In the genomic region with DNA sequence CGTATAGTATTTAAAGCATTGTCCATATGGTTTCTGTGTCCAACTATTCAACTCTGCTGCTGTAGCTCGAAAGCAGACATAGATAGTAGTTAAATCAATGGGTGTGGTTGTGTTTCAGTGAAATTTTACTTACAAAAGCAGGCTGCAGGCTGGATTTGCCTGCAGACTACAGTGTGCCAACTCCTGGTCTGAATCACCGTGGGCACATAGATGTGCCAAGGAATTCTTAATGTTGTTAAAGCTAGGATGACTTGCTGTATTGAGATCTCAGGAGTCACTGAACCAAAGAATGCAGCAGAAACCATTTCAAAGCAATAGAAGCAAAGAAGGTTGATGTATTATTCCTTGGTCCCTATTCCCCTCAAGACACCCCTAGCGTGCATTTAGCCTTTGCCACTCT, we compare ENCODE assay signal across 23 cellular contexts.
"Had no signal": no experiment of that assay in that cellular context is flagged by ENCODE, and none has a peak within 500 bp of the region (broad histone marks: within the 10 kb centered on the region; RNA-seq: fewer than 3 reads in every experiment).

No MANE protein-coding gene starts in this region.

- ATAC-seq: activated CD8-positive, alpha-beta T cell treated with anti-CD3 and anti-CD28 coated beads, Interleukin-2, amount 10 ng/mL, durations not matched to agents 7 days and 5 days; left lobe of liver had no signal

- H3K4me1 ChIP-seq: esophagus squamous epithelium, right atrium auricular region, tibial nerve had no signal

- H3K4me1 Mint-ChIP-seq: activated B cell treated with CpG ODN at 0.5 μM for 24 hours; activated CD4-positive, alpha-beta T cell treated with anti-CD3 and anti-CD28 coated beads, Interleukin-2, amount 10 ng/mL, durations not matched to agents 24 days and 14 days; activated naive CD8-positive, alpha-beta T cell treated with anti-CD3 and anti-CD28 coated beads, Interleukin-2, amount 10 ng/mL, durations not matched to agents 7 days and 5 days had no signal

- H3K27me3 ChIP-seq: esophagus squamous epithelium, right atrium auricular region, tibial nerve had no signal

- H3K36me3 Mint-ChIP-seq: activated naive CD8-positive, alpha-beta T cell treated with anti-CD3 and anti-CD28 coated beads, Interleukin-2, amount 10 ng/mL, durations not matched to agents 7 days and 5 days had no signal

- H3K27me3 Mint-ChIP-seq: activated B cell treated with CpG ODN at 0.5 μM for 24 hours; activated CD4-positive, alpha-beta T cell treated with anti-CD3 and anti-CD28 coated beads, Interleukin-2, amount 10 ng/mL, durations not matched to agents 24 days and 14 days; activated naive CD8-positive, alpha-beta T cell treated with anti-CD3 and anti-CD28 coated beads, Interleukin-2, amount 10 ng/mL, durations not matched to agents 7 days and 5 days; activated T-cell treated with anti-CD3 and anti-CD28 coated beads, Interleukin-2, amount 50 U/mL, for 24 hours; progenitor cell of endocrine pancreas had no signal

- H3K36me3 ChIP-seq: esophagus squamous epithelium, right atrium auricular region, tibial nerve had no signal

- H3K4me3 Mint-ChIP-seq: activated B cell treated with CpG ODN at 0.5 μM for 24 hours; activated CD4-positive, alpha-beta T cell treated with anti-CD3 and anti-CD28 coated beads, Interleukin-2, amount 10 ng/mL, durations not matched to agents 24 days and 14 days; activated CD8-positive, alpha-beta T cell treated with anti-CD3 and anti-CD28 coated beads, Interleukin-2, amount 10 ng/mL, durations not matched to agents 7 days and 5 days; activated naive CD8-positive, alpha-beta T cell treated with anti-CD3 and anti-CD28 coated beads, Interleukin-2, amount 10 ng/mL, durations not matched to agents 7 days and 5 days; activated T-cell treated with anti-CD3 and anti-CD28 coated beads, Interleukin-2, amount 50 U/mL, for 24 hours had no signal

- H3K27ac Mint-ChIP-seq: activated B cell treated with CpG ODN at 0.5 μM for 24 hours; activated CD4-positive, alpha-beta T cell treated with anti-CD3 and anti-CD28 coated beads, Interleukin-2, amount 10 ng/mL, durations not matched to agents 24 days and 14 days; activated CD8-positive, alpha-beta T cell treated with anti-CD3 and anti-CD28 coated beads, Interleukin-2, amount 10 ng/mL, durations not matched to agents 7 days and 5 days; activated naive CD8-positive, alpha-beta T cell treated with anti-CD3 and anti-CD28 coated beads, Interleukin-2, amount 10 ng/mL, durations not matched to agents 7 days and 5 days; activated T-cell treated with anti-CD3 and anti-CD28 coated beads, Interleukin-2, amount 50 U/mL, for 24 hours; activated T-helper 2 cell treated with anti-CD3 and anti-CD28 coated beads, Interferon-gamma antibody, Interleukin-2, Interleukin-4, amounts not matched to agents 10 μg/mL and 5 μg/mL and 100 μg/mL, durations not matched to agents 14 hours and 24 hours and 36 hours; progenitor cell of endocrine pancreas had no signal

- H3K27ac ChIP-seq: esophagus squamous epithelium, right atrium auricular region, tibial nerve had no signal

- DNase-seq: activated B cell treated with CpG ODN at 0.5 μM for 24 hours; activated CD4-positive, alpha-beta T cell treated with anti-CD3 and anti-CD28 coated beads, Interleukin-2, amount 10 ng/mL, durations not matched to agents 24 days and 14 days; activated CD8-positive, alpha-beta T cell treated with anti-CD3 and anti-CD28 coated beads, Interleukin-2, amount 10 ng/mL, durations not matched to agents 7 days and 5 days; activated naive CD4-positive, alpha-beta T cell treated with Interleukin-2 at 50 U/mL for 16 hours; activated naive CD8-positive, alpha-beta T cell treated with anti-CD3 and anti-CD28 coated beads, Interleukin-2, amount 10 ng/mL, durations not matched to agents 7 days and 5 days; activated T-cell treated with anti-CD3 and anti-CD28 coated beads, Interleukin-2, amount 50 U/mL, for 24 hours; amygdala; cerebellar nuclear complex; effector CD4-positive, alpha-beta T cell; esophagus squamous epithelium; foreskin melanocyte; glutamatergic neuron; hypothalamus; islet precursor cell; stimulated activated CD4-positive, alpha-beta T cell treated with anti-CD3 and anti-CD28 coated beads, Interleukin-2, amount 100 ng/mL, for 24 hours; stimulated activated naive CD4-positive, alpha-beta T cell treated with Interleukin-2 at 50 U/mL for 16 hours; substantia nigra had no signal

- H3K9me3 Mint-ChIP-seq: activated B cell treated with CpG ODN at 0.5 μM for 24 hours; activated CD4-positive, alpha-beta T cell treated with anti-CD3 and anti-CD28 coated beads, Interleukin-2, amount 10 ng/mL, durations not matched to agents 24 days and 14 days; activated T-cell treated with anti-CD3 and anti-CD28 coated beads, Interleukin-2, amount 50 U/mL, for 24 hours; activated T-helper 2 cell treated with anti-CD3 and anti-CD28 coated beads, Interferon-gamma antibody, Interleukin-2, Interleukin-4, amounts not matched to agents 10 μg/mL and 5 μg/mL and 100 μg/mL, durations not matched to agents 14 hours and 24 hours and 36 hours had no signal

- FAIRE-seq: urothelium cell line had no signal

- H3K9me3 ChIP-seq: esophagus squamous epithelium, right atrium auricular region, tibial nerve had no signal

- H3K4me3 ChIP-seq: esophagus squamous epithelium, right atrium auricular region, tibial nerve had no signal
